8 cellular contexts compared by ENCODE assay signal in the genomic region with DNA sequence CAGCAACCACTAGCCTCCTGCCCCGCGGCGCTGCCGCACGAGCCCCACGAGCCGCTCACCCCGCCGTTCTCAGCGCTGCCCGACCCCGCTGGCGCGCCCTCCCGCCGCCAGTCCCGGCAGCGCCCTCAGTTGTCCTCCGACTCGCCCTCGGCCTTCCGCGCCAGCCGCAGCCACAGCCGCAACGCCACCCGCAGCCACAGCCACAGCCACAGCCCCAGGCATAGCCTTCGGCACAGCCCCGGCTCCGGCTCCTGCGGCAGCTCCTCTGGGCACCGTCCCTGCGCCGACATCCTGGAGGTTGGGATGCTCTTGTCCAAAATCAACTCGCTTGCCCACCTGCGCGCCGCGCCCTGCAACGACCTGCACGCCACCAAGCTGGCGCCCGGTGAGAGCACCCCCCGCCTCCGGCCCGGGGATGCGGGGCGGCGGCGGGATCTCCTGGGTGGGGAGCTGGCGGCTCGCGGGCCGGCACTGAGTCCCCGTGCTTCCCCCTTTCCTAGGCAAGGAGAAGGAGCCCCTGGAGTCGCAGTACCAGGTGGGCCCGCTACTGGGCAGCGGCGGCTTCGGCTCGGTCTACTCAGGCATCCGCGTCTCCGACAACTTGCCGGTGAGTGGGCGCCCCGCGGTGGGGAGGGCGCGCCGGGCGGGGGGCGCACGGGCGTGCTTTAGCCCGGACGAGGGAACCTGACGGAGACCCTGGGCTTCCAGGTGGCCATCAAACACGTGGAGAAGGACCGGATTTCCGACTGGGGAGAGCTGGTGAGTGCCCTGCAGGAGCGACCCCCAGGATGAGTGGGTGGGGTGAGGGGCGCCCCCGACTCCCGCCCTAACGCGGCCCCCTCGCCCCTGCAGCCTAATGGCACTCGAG. TPM values are rescaled to one million over a fixed set of nuclear protein-coding genes. Genes with fewer than 3 reads are reported as not detected.
DNase-seq lines count a peak whose midpoint lies in the region; ATAC-seq and TF ChIP-seq lines count a peak whose summit lies in the region.

No MANE protein-coding gene starts in this region.

- peak overlapping the region; percentile 92 to 97 for H3K27ac ChIP-seq in left lung

- TF ChIP-seq CTCF in GM12873 (IDR thresholded peaks at IDR 0.05; ENCODE audit: insufficient read depth, low read depth, low read length, missing control alignments): peak; percentile 36
- peak in 1 of 2 donors; percentile 11 for TF ChIP-seq CTCF in left lung (IDR thresholded peaks at IDR 0.05)

- intact Hi-C loops in left lung (cut with DNase I): loop anchor here (5.0 to 10.0 kb wide), 3 partner anchors 116 to 146 kb away; no protein-coding TSS in a partner anchor

- peaks cover 0 to 45% of the 10 kb centered on the region in 2 donors for H3K4me1 ChIP-seq in left lung

- peak; percentile 4 for ATAC-seq in left lung

- DNase-seq in H4 (ENCODE audit: low spot score): peak; percentile 35
- DNase-seq in LHCN-M2 (ENCODE audit: low read depth): peak; percentile 31
- DNase-seq in T-helper 9 cell: peak; percentile 29
- DNase-seq in cerebellum (ENCODE audit: low spot score): peak; percentile 30
- peak in 1 of 2 donors; percentile 62 for DNase-seq in left lung
- DNase-seq in stimulated activated CD8-positive, alpha-beta memory T cell treated with anti-CD3 and anti-CD28 coated beads, Interleukin-4, amount 100 ng/mL, for 48 hours: peak; percentile 72
- DNase-seq in cerebellar cortex (ENCODE audit: low spot score): no peak

- peaks cover 3 to 42% of the 10 kb centered on the region in 2 donors for H3K36me3 ChIP-seq in left lung

- H3K9me3 ChIP-seq in left lung: no peaks in the 10 kb centered on the region

- H3K4me3 ChIP-seq in left lung: peak overlapping the region; percentile 73 to 95

- no peaks in the 10 kb centered on the region for H3K27me3 ChIP-seq in left lung

RNA-seq across cellular contexts. Expression of gene PIM1, which starts 0.6 kb away (rescaled TPM):
- 9.2 and 12.3 TPM in 2 replicates for total RNA-seq in H4 (2014; rRNA removed; shearing (Covaris generic))
- total RNA-seq in LHCN-M2 (2014; rRNA removed): 1.9 and 2.2 TPM in 2 replicates
- 4.0 TPM for polyA plus RNA-seq in LHCN-M2 (2012)
- total RNA-seq in cerebellum: 10.6 TPM
- total RNA-seq in left lung: 10 to 100 TPM; 42.2 to 89.8 TPM
